12 cellular contexts compared by ENCODE assay signal in the genomic region with DNA sequence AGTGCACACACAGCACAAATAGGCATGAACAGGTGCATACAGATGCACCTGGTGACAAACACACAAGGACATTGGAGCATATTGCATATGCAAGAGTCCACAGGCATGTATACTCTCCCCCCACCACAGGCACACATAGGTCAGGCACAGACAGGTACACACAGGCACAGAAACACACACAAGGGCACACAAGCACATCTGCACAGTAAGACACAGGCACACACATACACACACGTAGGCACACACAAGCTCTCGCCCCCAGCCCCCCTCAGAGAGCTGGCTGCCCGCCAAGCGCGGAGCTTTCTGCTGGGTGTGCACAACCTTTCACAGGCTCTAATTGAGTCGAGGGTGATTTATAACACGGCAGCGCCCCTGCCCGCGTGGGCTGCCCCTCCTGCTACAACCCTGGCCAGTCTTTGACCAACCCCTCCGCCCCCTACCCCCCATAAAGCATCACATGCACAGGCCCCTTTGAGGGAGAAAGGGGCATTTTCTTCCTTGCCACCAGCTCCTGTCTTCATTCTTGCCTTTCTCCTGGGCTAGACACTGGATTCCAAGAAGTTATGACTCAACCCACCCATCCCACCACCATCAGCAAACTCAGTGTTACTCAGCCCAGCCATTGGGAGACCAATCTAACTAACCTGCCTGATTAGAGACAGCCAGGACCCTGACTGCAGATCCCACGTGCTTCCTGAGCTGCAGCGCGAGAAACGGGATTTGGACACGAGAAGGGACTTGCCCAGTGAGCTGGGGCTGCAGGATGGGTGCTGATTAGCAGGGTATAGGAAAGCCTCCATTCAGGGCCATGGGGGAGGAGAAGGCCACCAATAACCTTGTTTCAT.
A peak's percentile ranks its signal among the peaks of the same experiment; 100 is the strongest.
DNase-seq lines count a peak whose midpoint lies in the region; ATAC-seq and TF ChIP-seq lines count a peak whose summit lies in the region.
"Had no signal": no experiment of that assay in that cellular context is flagged by ENCODE, and none has a peak within 500 bp of the region (broad histone marks: within the 10 kb centered on the region; RNA-seq: fewer than 3 reads in every experiment).

No MANE protein-coding gene starts in this region.

- no peak overlapping the region for H3K4me3 ChIP-seq in fibroblast of mammary gland (ENCODE audit: control insufficient read depth, low read depth, low read length)
- H3K4me3 ChIP-seq: gastroesophageal sphincter, pancreas had no signal

- DNase-seq in AG08396 (ENCODE audit: low spot score) (peak; percentile 74), EH (ENCODE audit: low read depth) (peak; percentile 58), NCI-H82 treated with DMSO at 0.1 percent for 48 hours (lab: John Stamatoyannopoulos, UW; ENCODE audit: unreplicated experiment) (peak; percentile 24), fibroblast of mammary gland (ENCODE audit: low read depth) (peak; percentile 46), erythroblast (lab: John Stamatoyannopoulos, UW) (no peak), T1000 (lab: John Stamatoyannopoulos, UW) (no peak)
- DNase-seq: H7, NCI-H510A, pancreas had no signal

- ATAC-seq in GM18861 (IDR thresholded peaks at IDR 0.05; ENCODE audit: unreplicated experiment), result no peak
- no peak for ATAC-seq in GM19397 (IDR thresholded peaks at IDR 0.05; ENCODE audit: unreplicated experiment)
- ATAC-seq: gastroesophageal sphincter, pancreas had no signal

- TF ChIP-seq POLR2A in erythroblast (IDR thresholded peaks at IDR 0.05; ENCODE audit: low read length), result no peak

- no peak for TF ChIP-seq CTCF in fibroblast of mammary gland (conservative IDR thresholded peaks at IDR 0.05; ENCODE audit: control insufficient read depth, insufficient read depth, low read depth, low read length)

Comparison
In these comparisons a context has a peak if more than half of its experiments do, and no peak if none do; other contexts are left out.
1. DNase-seq: peak in AG08396 (single experiment), EH (single experiment), NCI-H82 treated with DMSO at 0.1 percent for 48 hours (single experiment) and fibroblast of mammary gland (single experiment); none in erythroblast (0 of 2) and T1000 (single experiment).